8 cellular contexts compared by ENCODE assay signal in genomic region chr9:37197158-37198033, GRCh38.
DNase-seq lines count a peak whose midpoint lies in the region; FAIRE-seq and TF ChIP-seq lines count a peak whose summit lies in the region.

No MANE protein-coding gene starts in this region.

- H3K79me2 ChIP-seq in H1 (ENCODE audit: control insufficient read depth in 1 of 2, insufficient read depth in 2 of 2, low read length in 2 of 2): 0 out of 4 replicates have a peak, but pooled peaks cover 0 to 4% of the 10 kb centered on the region in 2 experiments

- no peak overlapping the region for H3K23ac ChIP-seq in H1 (ENCODE audit: insufficient read length)

- H2BK12ac ChIP-seq in H1 (ENCODE audit: low read depth, low read length): no peak overlapping the region

- TF ChIP-seq POLR2A in GM12891 (IDR thresholded peaks at IDR 0.05; ENCODE audit: low read depth, low read length): no peak
- TF ChIP-seq POLR2A in H1 (IDR thresholded peaks at IDR 0.05; ENCODE audit: control extremely low read depth in 1 of 2, low read depth in 2 of 2, low read length in 2 of 2): no peak
- no peak for TF ChIP-seq POLR2A in transverse colon (IDR thresholded peaks at IDR 0.05)

- DNase-seq in GM12891 (ENCODE audit: insufficient read length, low spot score) (no peak), HCEC 1CT (peak; percentile 37), NCI-H82 (lab: John Stamatoyannopoulos, UW) (peak; percentile 94), H1 (ENCODE audit: low read depth in 1 of 2, low spot score in 2 of 2) (no peak), DMS53 (lab: John Stamatoyannopoulos, UW) (no peak), coronary artery (ENCODE audit: low spot score) (no peak), transverse colon (no peak), epidermal melanocyte (ENCODE audit: insufficient read length, low spot score) (no peak)

- H4K91ac ChIP-seq in H1 (replicated peaks; ENCODE audit: insufficient read length, low read length): no peak overlapping the region

- WGBS in H1 (ENCODE audit: extremely low coverage in 1 of 2, insufficient coverage in 1 of 2, insufficient read length in 1 of 2, insufficient replicate concordance in 2 of 2, low coverage in 1 of 2, low lambda C conversion rate in 2 of 2, missing lambda C conversion rate in 1 of 2), 2 experiments: 49% methylated on average over 4 of the region's 4 CpGs; no CpG with 5 or more reads in 1 of the 2 experiments
- WGBS in transverse colon (ENCODE audit: low coverage in 1 of 2), 2 donors: 44 to 47% methylated on average over 4 of the region's 4 CpGs

- H3K79me1 ChIP-seq in H1 (ENCODE audit: low read depth, low read length): no peaks in the 10 kb centered on the region

- POLR2A ChIA-PET in H1 (lab: Charles Lee; ENCODE audit: partially characterized antibody): interaction anchor here (2.0 kb wide), 1 partner anchor 8 kb away, joined by 6 read pairs; no protein-coding TSS in a partner anchor

- H3K27me3 ChIP-seq in H1 (replicated peaks in 1 of 4; ENCODE audit: control insufficient read depth in 3 of 4, extremely low read depth in 1 of 4, insufficient read depth in 3 of 4, low read length in 3 of 4): no peaks in the 10 kb centered on the region
- no peaks in the 10 kb centered on the region for H3K27me3 ChIP-seq in transverse colon

- TF ChIP-seq RAD21 in H1 (IDR thresholded peaks at IDR 0.05 in 1 of 2, conservative IDR thresholded peaks at IDR 0.05 in 1 of 2; ENCODE audit: low read depth in 2 of 2, low read length in 2 of 2): no peak

- H3K18ac ChIP-seq in H1 (ENCODE audit: extremely low read depth, low read length): no peak overlapping the region

- no peak for TF ChIP-seq EP300 in H1 (IDR thresholded peaks at IDR 0.05; ENCODE audit: borderline replicate concordance in 1 of 2, low read depth in 2 of 2, low read length in 2 of 2)
- no peak for TF ChIP-seq EP300 in transverse colon (IDR thresholded peaks at IDR 0.05; ENCODE audit: low read depth)

- no peak overlapping the region for H3K4ac ChIP-seq in H1 (replicated peaks; ENCODE audit: insufficient read length, low read depth, low read length)

- H3K9ac ChIP-seq in H1 (replicated peaks in 1 of 4; ENCODE audit: extremely low read depth in 1 of 4, low read depth in 3 of 4, low read length in 3 of 4): no peak overlapping the region

- H3K27ac ChIP-seq in H1 (ENCODE audit: low read depth, low read length) (no peak overlapping the region), coronary artery (no peak overlapping the region), transverse colon (no peak overlapping the region)

- no peak overlapping the region for H3K4me2 ChIP-seq in H1 (ENCODE audit: insufficient read depth in 1 of 2, low read depth in 2 of 2, low read length in 2 of 2)

- no peaks in the 10 kb centered on the region for H3K23me2 ChIP-seq in H1 (ENCODE audit: low read depth, low read length)

- no peak overlapping the region for H3K4me3 ChIP-seq in H1 (ENCODE audit: extremely low read depth in 1 of 4, insufficient read depth in 2 of 4, low read depth in 3 of 4, low read length in 4 of 4)
- H3K4me3 ChIP-seq in coronary artery: no peak overlapping the region
- no peak overlapping the region for H3K4me3 ChIP-seq in transverse colon

- intact Hi-C loops in transverse colon (cut with DNase I; ENCODE audit: low total_unique reads): no loop called here

- H2AK5ac ChIP-seq in H1 (ENCODE audit: low read depth, low read length): no peak overlapping the region

- no peak overlapping the region for H3K56ac ChIP-seq in H1 (replicated peaks; ENCODE audit: insufficient read length, low read depth, low read length)

- CTCF ChIA-PET in H1 (lab: Charles Lee; ENCODE audit: partially characterized antibody): interaction anchor here (1.6 kb wide), 1 partner anchor 14 kb away, joined by 4 read pairs; no protein-coding TSS in a partner anchor

- H4K5ac ChIP-seq in H1 (ENCODE audit: insufficient read length, low read depth, low read length): no peak overlapping the region

- no peak overlapping the region for H2BK15ac ChIP-seq in H1 (ENCODE audit: low read length)

- no peak overlapping the region for H2BK120ac ChIP-seq in H1 (replicated peaks; ENCODE audit: low read depth, low read length)

- H3K36me3 ChIP-seq in H1 (ENCODE audit: control insufficient read depth in 2 of 4, insufficient read depth in 4 of 4, low read length in 3 of 4): no peaks in the 10 kb centered on the region
- no peaks in the 10 kb centered on the region for H3K36me3 ChIP-seq in transverse colon

- no peak overlapping the region for H4K8ac ChIP-seq in H1 (ENCODE audit: extremely low read depth, insufficient read depth, low read length)

- no peak overlapping the region for H2AFZ ChIP-seq in H1 (ENCODE audit: low read length)

- no peak overlapping the region for H2BK20ac ChIP-seq in H1 (ENCODE audit: low read length)

- TF ChIP-seq CTCF in H1 (IDR thresholded peaks at IDR 0.05; ENCODE audit: control extremely low read depth in 1 of 3, insufficient read depth in 1 of 3, low read depth in 1 of 3, low read length in 3 of 3): no peak
- no peak for TF ChIP-seq CTCF in coronary artery (IDR thresholded peaks at IDR 0.05)
- no peak for TF ChIP-seq CTCF in transverse colon (IDR thresholded peaks at IDR 0.05)

- H4K20me1 ChIP-seq in H1 (replicated peaks in 1 of 2; ENCODE audit: control insufficient read depth in 1 of 2, insufficient read depth in 2 of 2, low read length in 2 of 2): no peaks in the 10 kb centered on the region

- no peak overlapping the region for H3K14ac ChIP-seq in H1 (ENCODE audit: insufficient read length)

- H3K4me1 ChIP-seq in H1 (replicated peaks in 1 of 4; ENCODE audit: control insufficient read depth in 3 of 4, insufficient read depth in 4 of 4, low read length in 3 of 4): peaks cover 2 to 27% (median 9%) of the 10 kb centered on the region in 4 experiments; a peak in 6 of 7 replicates
- H3K4me1 ChIP-seq in transverse colon: peaks cover 0 to 10% (median 6%) of the 10 kb centered on the region in 4 donors

- no peak overlapping the region for H2BK5ac ChIP-seq in H1 (ENCODE audit: low read depth, low read length)

- in situ Hi-C loops in transverse colon (cut with MboI; ENCODE audit: low pct_ligation_motif_present in 1 of 4, low pct_unique_long_range_greater_than_20kb in 1 of 4, low sequenced_read_pairs in 3 of 4): loop anchor here in 1 of 4 donors (25.0 kb wide), 1 partner anchor 90 kb away; no protein-coding TSS in a partner anchor

- H3K9me3 ChIP-seq in H1 (ENCODE audit: insufficient read depth in 2 of 2, low read depth in 1 of 2, low read length in 1 of 2): no peaks in the 10 kb centered on the region
- no peaks in the 10 kb centered on the region for H3K9me3 ChIP-seq in transverse colon

- FAIRE-seq in GM12891 (lab: Jason Lieb, UNC) (peak; percentile 84), H1 (lab: Jason Lieb, UNC) (peak; percentile 24)

TF ChIP-seq in GM12891, 5 proteins besides CTCF, POLR2A, EP300 and RAD21:
- TF ChIP-seq SPI1 (IDR thresholded peaks at IDR 0.05; ENCODE audit: low read depth, low read length): peak; percentile 82
- TF ChIP-seq PAX5 (IDR thresholded peaks at IDR 0.05; ENCODE audit: insufficient read depth, low read length, severe bottlenecking): no peak

TF ChIP-seq in H1, 55 proteins besides CTCF, POLR2A, EP300 and RAD21:
- no peak for TF ChIP-seq E2F6 (IDR thresholded peaks at IDR 0.05)
- TF ChIP-seq CEBPB (IDR thresholded peaks at IDR 0.05; ENCODE audit: low read depth, low read length): peak; percentile 77
TF ChIP-seq in H1: peak in this region for 1.

Comparison
In these comparisons a context has a peak if more than half of its experiments do, and no peak if none do; other contexts are left out.
1. DNase-seq: peak in HCEC 1CT (single experiment) and NCI-H82 (single experiment); none in GM12891 (single experiment), H1 (0 of 2), DMS53 (single experiment), coronary artery (single experiment), transverse colon (single experiment) and epidermal melanocyte (single experiment).